ENCODE assay signal across 8 cellular contexts in the genomic region with DNA sequence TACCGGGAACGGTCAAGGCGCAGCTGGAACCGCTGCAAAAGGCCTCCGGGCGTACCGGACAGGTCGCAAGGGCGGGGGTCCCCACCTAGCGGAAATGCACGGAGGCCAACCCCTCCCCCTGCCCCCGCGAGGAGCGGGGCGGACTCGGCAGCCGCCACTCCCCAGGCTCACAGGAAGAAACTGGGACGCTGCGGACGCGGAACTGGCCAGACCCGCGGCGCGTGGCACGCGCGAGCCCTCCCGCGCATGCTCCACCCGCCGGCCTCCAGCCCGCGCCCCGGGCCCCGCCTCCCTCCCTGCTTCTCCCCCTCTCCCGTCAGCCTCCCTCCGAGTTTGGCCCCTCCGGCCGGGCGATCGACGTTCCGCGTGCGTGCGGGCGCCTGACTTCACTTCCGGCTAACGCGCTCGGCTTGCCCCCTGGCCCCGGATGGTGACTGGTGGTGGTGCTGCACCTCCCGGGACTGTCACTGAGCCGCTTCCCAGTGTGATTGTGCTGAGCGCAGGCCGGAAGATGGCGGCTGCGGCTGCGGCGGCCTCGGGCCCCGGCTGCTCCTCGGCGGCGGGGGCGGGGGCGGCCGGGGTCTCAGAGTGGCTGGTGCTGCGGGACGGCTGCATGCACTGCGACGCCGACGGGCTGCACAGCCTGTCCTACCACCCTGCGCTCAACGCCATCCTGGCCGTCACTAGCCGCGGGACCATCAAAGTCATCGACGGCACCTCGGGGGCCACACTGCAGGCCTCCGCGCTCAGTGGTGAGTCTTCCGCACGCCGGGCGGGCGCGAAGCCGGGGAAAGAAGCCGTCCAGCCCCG. TPM values are rescaled to one million over a fixed set of nuclear protein-coding genes. Genes with fewer than 3 reads are reported as not detected.
DNase-seq lines count a peak whose midpoint lies in the region; ATAC-seq, FAIRE-seq and TF ChIP-seq lines count a peak whose summit lies in the region.

A gene with protein sequence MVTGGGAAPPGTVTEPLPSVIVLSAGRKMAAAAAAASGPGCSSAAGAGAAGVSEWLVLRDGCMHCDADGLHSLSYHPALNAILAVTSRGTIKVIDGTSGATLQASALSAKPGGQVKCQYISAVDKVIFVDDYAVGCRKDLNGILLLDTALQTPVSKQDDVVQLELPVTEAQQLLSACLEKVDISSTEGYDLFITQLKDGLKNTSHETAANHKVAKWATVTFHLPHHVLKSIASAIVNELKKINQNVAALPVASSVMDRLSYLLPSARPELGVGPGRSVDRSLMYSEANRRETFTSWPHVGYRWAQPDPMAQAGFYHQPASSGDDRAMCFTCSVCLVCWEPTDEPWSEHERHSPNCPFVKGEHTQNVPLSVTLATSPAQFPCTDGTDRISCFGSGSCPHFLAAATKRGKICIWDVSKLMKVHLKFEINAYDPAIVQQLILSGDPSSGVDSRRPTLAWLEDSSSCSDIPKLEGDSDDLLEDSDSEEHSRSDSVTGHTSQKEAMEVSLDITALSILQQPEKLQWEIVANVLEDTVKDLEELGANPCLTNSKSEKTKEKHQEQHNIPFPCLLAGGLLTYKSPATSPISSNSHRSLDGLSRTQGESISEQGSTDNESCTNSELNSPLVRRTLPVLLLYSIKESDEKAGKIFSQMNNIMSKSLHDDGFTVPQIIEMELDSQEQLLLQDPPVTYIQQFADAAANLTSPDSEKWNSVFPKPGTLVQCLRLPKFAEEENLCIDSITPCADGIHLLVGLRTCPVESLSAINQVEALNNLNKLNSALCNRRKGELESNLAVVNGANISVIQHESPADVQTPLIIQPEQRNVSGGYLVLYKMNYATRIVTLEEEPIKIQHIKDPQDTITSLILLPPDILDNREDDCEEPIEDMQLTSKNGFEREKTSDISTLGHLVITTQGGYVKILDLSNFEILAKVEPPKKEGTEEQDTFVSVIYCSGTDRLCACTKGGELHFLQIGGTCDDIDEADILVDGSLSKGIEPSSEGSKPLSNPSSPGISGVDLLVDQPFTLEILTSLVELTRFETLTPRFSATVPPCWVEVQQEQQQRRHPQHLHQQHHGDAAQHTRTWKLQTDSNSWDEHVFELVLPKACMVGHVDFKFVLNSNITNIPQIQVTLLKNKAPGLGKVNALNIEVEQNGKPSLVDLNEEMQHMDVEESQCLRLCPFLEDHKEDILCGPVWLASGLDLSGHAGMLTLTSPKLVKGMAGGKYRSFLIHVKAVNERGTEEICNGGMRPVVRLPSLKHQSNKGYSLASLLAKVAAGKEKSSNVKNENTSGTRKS (N-terminal part only) (plus strand): TSS at position 289 of the 810 bp plus-strand sequence. CDS start 139 bp downstream, at position 428.

- H3K9me3 ChIP-seq in small intestine (ENCODE audit: control insufficient read depth, low read depth), result no peaks in the 10 kb centered on the region

- no peaks in the 10 kb centered on the region for H3K27me3 Mint-ChIP-seq in WTC11 (ENCODE audit: low read depth)

- H3K4me1 ChIP-seq in small intestine (ENCODE audit: control insufficient read depth in 2 of 2, insufficient read depth in 1 of 2, low read depth in 1 of 2, low read length in 1 of 2), result peaks cover 2 to 7% of the 10 kb centered on the region in 2 donors

- no peak for FAIRE-seq in bronchial epithelial cell (lab: Jason Lieb, UNC)
- FAIRE-seq in small intestine (lab: Jason Lieb, UNC), result no peak

- POLR2A ChIA-PET in WTC11 (lab: Charles Lee), result interaction anchor here (0.5 to 1.2 kb wide), 3 partner anchors 79 to 317 kb away, joined by 3 to 5 read pairs (median 4); partner anchors contain the start of genes DPY30 and YIPF4

- ATAC-seq in GM19023 (IDR thresholded peaks at IDR 0.05; ENCODE audit: unreplicated experiment) (peak; percentile 85), HG03196 (IDR thresholded peaks at IDR 0.05; ENCODE audit: unreplicated experiment) (peak; percentile 88), WTC11 (peak; percentile 86)

- CTCF ChIA-PET in WTC11 (lab: Charles Lee), result no interaction called here

- peaks cover 15% of the 10 kb centered on the region for H3K36me3 Mint-ChIP-seq in WTC11

- H3K4me3 Mint-ChIP-seq in WTC11, result peak within 1 kb of the TSS; percentile 87

- WGBS in small intestine, 3 donors, result 0 to 1% (median 1%) methylated on average over 50 to 94 of the region's 94 CpGs

- H3K36me3 ChIP-seq in bronchial epithelial cell (ENCODE audit: control insufficient read depth, insufficient read depth, low read length), result no peaks in the 10 kb centered on the region
- H3K36me3 ChIP-seq in small intestine (ENCODE audit: control insufficient read depth in 2 of 2, insufficient read depth in 2 of 2, low read length in 2 of 2), result peaks cover 0 to 2% of the 10 kb centered on the region in 2 donors

- peaks cover 7% of the 10 kb centered on the region for H3K9me3 Mint-ChIP-seq in WTC11

- H3K27ac Mint-ChIP-seq in WTC11, result peak within 1 kb of the TSS; percentile 98

- TF ChIP-seq CTCF in WTC11 (IDR thresholded peaks at IDR 0.05) (no peak), bronchial epithelial cell (IDR thresholded peaks at IDR 0.05; ENCODE audit: insufficient read depth, low read length, severe bottlenecking) (no peak)

- H3K4me1 Mint-ChIP-seq in WTC11, result peaks cover 30% of the 10 kb centered on the region

- H3K27me3 ChIP-seq in bronchial epithelial cell (ENCODE audit: control insufficient read depth, insufficient read depth, low read length), result no peaks in the 10 kb centered on the region
- no peaks in the 10 kb centered on the region for H3K27me3 ChIP-seq in small intestine (ENCODE audit: control insufficient read depth in 2 of 2, insufficient read depth in 2 of 2, low read length in 2 of 2)

- H3K27ac ChIP-seq in small intestine (ENCODE audit: low read depth in 1 of 2, low read length in 1 of 2), result peak within 1 kb of the TSS; percentile 95 to 98

- DNase-seq in AG08396 (ENCODE audit: low spot score), result peak; percentile 99
- DNase-seq in NCI-H226, result peak; percentile 96
- peak; percentile 96 for DNase-seq in WTC11 (ENCODE audit: low spot score)
- DNase-seq in bronchial epithelial cell (ENCODE audit: low read depth), result peak; percentile 86
- peak; percentile 96 for DNase-seq in iPS-NIHi11 (ENCODE audit: low spot score)
- DNase-seq in small intestine, result peak; percentile 98

- H3K4me3 ChIP-seq in bronchial epithelial cell (ENCODE audit: low read depth, low read length) (peak within 1 kb of the TSS; percentile 95), small intestine (ENCODE audit: low read depth in 1 of 2, low read length in 2 of 2) (peak within 1 kb of the TSS; percentile 87 to 100)

TF ChIP-seq in WTC11, 78 proteins besides CTCF, POLR2A, EP300 and RAD21 (continues in another document):
- TF ChIP-seq ZBTB43 (CRISPR knock-in tag; IDR thresholded peaks at IDR 0.05) (peak; percentile 37; the same call in 1 of the 2 replicates), CBFB (CRISPR knock-in tag; IDR thresholded peaks at IDR 0.05; ENCODE audit: low read depth) (no peak), GABPB1 (CRISPR knock-in tag; IDR thresholded peaks at IDR 0.05) (peak; percentile 88), RORB (CRISPR knock-in tag; IDR thresholded peaks at IDR 0.05) (no peak), HMGA2 (CRISPR knock-in tag; IDR thresholded peaks at IDR 0.05) (no peak), CDX4 (CRISPR knock-in tag; IDR thresholded peaks at IDR 0.05; ENCODE audit: borderline replicate concordance) (no peak)
- TF ChIP-seq, protein P1, sequence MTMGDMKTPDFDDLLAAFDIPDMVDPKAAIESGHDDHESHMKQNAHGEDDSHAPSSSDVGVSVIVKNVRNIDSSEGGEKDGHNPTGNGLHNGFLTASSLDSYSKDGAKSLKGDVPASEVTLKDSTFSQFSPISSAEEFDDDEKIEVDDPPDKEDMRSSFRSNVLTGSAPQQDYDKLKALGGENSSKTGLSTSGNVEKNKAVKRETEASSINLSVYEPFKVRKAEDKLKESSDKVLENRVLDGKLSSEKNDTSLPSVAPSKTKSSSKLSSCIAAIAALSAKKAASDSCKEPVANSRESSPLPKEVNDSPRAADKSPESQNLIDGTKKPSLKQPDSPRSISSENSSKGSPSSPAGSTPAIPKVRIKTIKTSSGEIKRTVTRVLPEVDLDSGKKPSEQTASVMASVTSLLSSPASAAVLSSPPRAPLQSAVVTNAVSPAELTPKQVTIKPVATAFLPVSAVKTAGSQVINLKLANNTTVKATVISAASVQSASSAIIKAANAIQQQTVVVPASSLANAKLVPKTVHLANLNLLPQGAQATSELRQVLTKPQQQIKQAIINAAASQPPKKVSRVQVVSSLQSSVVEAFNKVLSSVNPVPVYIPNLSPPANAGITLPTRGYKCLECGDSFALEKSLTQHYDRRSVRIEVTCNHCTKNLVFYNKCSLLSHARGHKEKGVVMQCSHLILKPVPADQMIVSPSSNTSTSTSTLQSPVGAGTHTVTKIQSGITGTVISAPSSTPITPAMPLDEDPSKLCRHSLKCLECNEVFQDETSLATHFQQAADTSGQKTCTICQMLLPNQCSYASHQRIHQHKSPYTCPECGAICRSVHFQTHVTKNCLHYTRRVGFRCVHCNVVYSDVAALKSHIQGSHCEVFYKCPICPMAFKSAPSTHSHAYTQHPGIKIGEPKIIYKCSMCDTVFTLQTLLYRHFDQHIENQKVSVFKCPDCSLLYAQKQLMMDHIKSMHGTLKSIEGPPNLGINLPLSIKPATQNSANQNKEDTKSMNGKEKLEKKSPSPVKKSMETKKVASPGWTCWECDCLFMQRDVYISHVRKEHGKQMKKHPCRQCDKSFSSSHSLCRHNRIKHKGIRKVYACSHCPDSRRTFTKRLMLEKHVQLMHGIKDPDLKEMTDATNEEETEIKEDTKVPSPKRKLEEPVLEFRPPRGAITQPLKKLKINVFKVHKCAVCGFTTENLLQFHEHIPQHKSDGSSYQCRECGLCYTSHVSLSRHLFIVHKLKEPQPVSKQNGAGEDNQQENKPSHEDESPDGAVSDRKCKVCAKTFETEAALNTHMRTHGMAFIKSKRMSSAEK (CRISPR knock-in tag; IDR thresholded peaks at IDR 0.05; ENCODE audit: borderline replicate concordance), result no peak

RNA-seq across cellular contexts. Expression of the gene that starts here (rescaled TPM):
- total RNA-seq in WTC11 (2021) (56.8 to 63.1 TPM (median 59.1 TPM) in 3 replicates), bronchial epithelial cell (119 and 126 TPM in 2 replicates)
- polyA plus RNA-seq in small intestine, result 10 to 100 TPM; 14.6 to 22.1 (median 19.1) TPM

Comparison
In these comparisons a context has a peak if more than half of its experiments do, and no peak if none do; other contexts are left out.
1. Peak in every context shown above with its lines: DNase-seq, ATAC-seq, H3K4me3 ChIP-seq and H3K27ac ChIP-seq.